ENCODE assay signal across 8 cellular contexts in genomic region chr19:54190503-54190941, GRCh38. TPM values are rescaled to one million over a fixed set of nuclear protein-coding genes. Genes with fewer than 3 reads are reported as not detected.
A peak's percentile ranks its signal among the peaks of the same experiment; 100 is the strongest.
DNase-seq lines count a peak whose midpoint lies in the region; ATAC-seq and TF ChIP-seq lines count a peak whose summit lies in the region.

No MANE protein-coding gene starts in this region.

- no peaks in the 10 kb centered on the region for H3K9me3 Mint-ChIP-seq in activated T-cell treated with anti-CD3 and anti-CD28 coated beads, Interleukin-2, amount 50 U/mL, for 4 hours

- H3K36me3 Mint-ChIP-seq in activated T-cell treated with anti-CD3 and anti-CD28 coated beads, Interleukin-2, amount 50 U/mL, for 4 hours (ENCODE audit: insufficient read depth), result peaks cover 14% of the 10 kb centered on the region

- peak overlapping the region; percentile 85 for H3K4me2 ChIP-seq in PC-9

- DNase-seq in DMS 273 treated with DMSO at 0.1 percent for 48 hours (lab: John Stamatoyannopoulos, UW), result peak; percentile 98
- peak; percentile 99 for DNase-seq in KG1 (lab: John Stamatoyannopoulos, UW)
- DNase-seq in PC-9, result peak; percentile 98 to 100
- peak; percentile 100 for DNase-seq in activated T-cell treated with anti-CD3 and anti-CD28 coated beads, Interleukin-2, amount 50 U/mL, for 4 hours
- DNase-seq in epithelial cell of proximal tubule (ENCODE audit: low read depth), result peak; percentile 94
- DNase-seq in mucosa of gallbladder (ENCODE audit: low spot score), result peak; percentile 99
- DNase-seq in stimulated activated CD8-positive, alpha-beta memory T cell treated with anti-CD3 and anti-CD28 coated beads, Interleukin-4, amount 100 ng/mL, for 1 hour (ENCODE audit: low read depth in 2 of 2, low spot score in 1 of 2), result peak; percentile 99 to 100

- POLR2A ChIA-PET in PC-9 (lab: Charles Lee; ENCODE audit: unreplicated experiment), result interaction anchor here (0.6 to 2.8 kb wide), 5 partner anchors 14 to 323 kb away, joined by 3 to 36 read pairs (median 11); partner anchors contain the start of genes CNOT3 and MYADM

- peaks cover 37% of the 10 kb centered on the region for H3K4me1 Mint-ChIP-seq in activated T-cell treated with anti-CD3 and anti-CD28 coated beads, Interleukin-2, amount 50 U/mL, for 4 hours (ENCODE audit: low read depth)

- no peaks in the 10 kb centered on the region; the same call in 1 of the 2 replicates for H3F3A ChIP-seq in PC-9 (ENCODE audit: insufficient read depth, low read depth)

- no peaks in the 10 kb centered on the region for H3K27me3 ChIP-seq in PC-9 (ENCODE audit: insufficient read depth, low read depth)

- peaks cover 61% of the 10 kb centered on the region for H3K79me2 ChIP-seq in PC-9 (ENCODE audit: low read depth)

- peaks cover 7% of the 10 kb centered on the region for H4K20me1 ChIP-seq in PC-9 (ENCODE audit: insufficient read depth)

- CTCF ChIA-PET in PC-9 (lab: Charles Lee), result interaction anchor here (0.6 to 1.0 kb wide), 3 partner anchors 17 to 75 kb away, joined by 3 to 5 read pairs (median 3); no protein-coding TSS in a partner anchor

- peak overlapping the region; percentile 87 for H3K4me3 Mint-ChIP-seq in activated T-cell treated with anti-CD3 and anti-CD28 coated beads, Interleukin-2, amount 50 U/mL, for 4 hours

- H3K4me3 ChIP-seq in PC-9, result peak overlapping the region; percentile 66
- H3K4me3 ChIP-seq in epithelial cell of proximal tubule (ENCODE audit: low read depth, low read length), result peak overlapping the region; percentile 87

- H3K36me3 ChIP-seq in PC-9 (ENCODE audit: low read depth), result peaks cover 23% of the 10 kb centered on the region

- TF ChIP-seq CTCF in PC-9 (conservative IDR thresholded peaks at IDR 0.05) (no peak), epithelial cell of proximal tubule (conservative IDR thresholded peaks at IDR 0.05; ENCODE audit: low read depth, low read length) (no peak)

- peak overlapping the region; percentile 78 for H2AFZ ChIP-seq in PC-9

- peak overlapping the region; percentile 93 for H3K27ac ChIP-seq in PC-9

- peaks cover 24% of the 10 kb centered on the region for H3K4me1 ChIP-seq in PC-9 (replicated peaks; ENCODE audit: insufficient read depth)

- ATAC-seq in GM21786 (IDR thresholded peaks at IDR 0.05; ENCODE audit: unreplicated experiment), result peak; percentile 43
- ATAC-seq in activated T-cell treated with anti-CD3 and anti-CD28 coated beads, Interleukin-2, amount 50 U/mL, for 4 hours, result peak; percentile 63 to 65

- no peaks in the 10 kb centered on the region for H3K27me3 Mint-ChIP-seq in activated T-cell treated with anti-CD3 and anti-CD28 coated beads, Interleukin-2, amount 50 U/mL, for 4 hours (ENCODE audit: low read depth)

- H3K9me3 ChIP-seq in PC-9 (ENCODE audit: insufficient read depth, low read depth), result no peaks in the 10 kb centered on the region

- H3K9me2 ChIP-seq in PC-9 (ENCODE audit: insufficient read depth), result no peaks in the 10 kb centered on the region

- intact Hi-C loops in PC-9 (cut with micrococcal nuclease; ENCODE audit: unreplicated experiment), result loop anchor here (1.0 kb wide), 4 partner anchors 10 to 53 kb away; partner anchors contain the start of genes CNOT3, LENG1, RPS9 and TMC4

- BruUV-seq in PC-9 (replicated peaks; lab: Mats Ljungman, UMichigan), result no TSS peak

RNA-seq across cellular contexts. Expression of gene TSEN34, which starts 0.6 kb away (rescaled TPM):
- total RNA-seq in PC-9 (2021) (134 and 162 TPM in 2 replicates), epithelial cell of proximal tubule (154 and 174 TPM in 2 replicates), mucosa of gallbladder (62.6 TPM)
- total RNA-seq in activated T-cell treated with anti-CD3 and anti-CD28 coated beads, Interleukin-2, amount 50 U/mL, for 4 hours, result 10 to 100 TPM; 22.7 to 29.1 (median 25.9) TPM

RNA-seq across cellular contexts. Expression of gene MBOAT7, which starts 1.1 kb away (rescaled TPM):
- total RNA-seq in PC-9 (2021) (488 and 494 TPM in 2 replicates), epithelial cell of proximal tubule (109 and 218 TPM in 2 replicates), mucosa of gallbladder (263 TPM)
- 100 to 1,000 TPM in 2 of 3 donors, 10 to 100 TPM in 1; 96.3 to 122 (median 108) TPM for total RNA-seq in activated T-cell treated with anti-CD3 and anti-CD28 coated beads, Interleukin-2, amount 50 U/mL, for 4 hours

RNA-seq across cellular contexts. Expression of gene RPS9, which starts 10.1 kb away (rescaled TPM):
- total RNA-seq in PC-9 (2021), result 1,266 and 1,888 TPM in 2 replicates
- 1,000 to 10,000 TPM; 2,430 to 2,508 (median 2,489) TPM for total RNA-seq in activated T-cell treated with anti-CD3 and anti-CD28 coated beads, Interleukin-2, amount 50 U/mL, for 4 hours
- 2,374 and 2,446 TPM in 2 replicates for total RNA-seq in epithelial cell of proximal tubule
- 1,008 TPM for total RNA-seq in mucosa of gallbladder

RNA-seq across cellular contexts. Expression of gene TMC4, which starts 17.6 kb away (rescaled TPM):
- total RNA-seq in PC-9 (2021) (175 and 194 TPM in 2 replicates), epithelial cell of proximal tubule (3.7 and 9.5 TPM in 2 replicates), mucosa of gallbladder (198 TPM)
- under 1 TPM; 0.63 to 0.98 (median 0.79) TPM for total RNA-seq in activated T-cell treated with anti-CD3 and anti-CD28 coated beads, Interleukin-2, amount 50 U/mL, for 4 hours

RNA-seq across cellular contexts. Expression of gene LENG1, which starts 31.0 kb away (rescaled TPM):
- total RNA-seq in PC-9 (2021) (5.0 and 6.7 TPM in 2 replicates), epithelial cell of proximal tubule (6.7 and 11.5 TPM in 2 replicates), mucosa of gallbladder (12.7 TPM)
- total RNA-seq in activated T-cell treated with anti-CD3 and anti-CD28 coated beads, Interleukin-2, amount 50 U/mL, for 4 hours, result 1 to 10 TPM; 5.6 to 9.7 (median 9.2) TPM

Comparison
In these comparisons a context has a peak if more than half of its experiments do, and no peak if none do; other contexts are left out.
1. Peak in every context shown above with its lines: DNase-seq, ATAC-seq, H3K4me3 ChIP-seq and H3K27ac ChIP-seq.